Comparison of ENCODE assay signal across 8 cellular contexts in genomic region chr11:30585067-30585891, GRCh38. TPM values are rescaled to one million over a fixed set of nuclear protein-coding genes. Genes with fewer than 3 reads are reported as not detected.
DNase-seq lines count a peak whose midpoint lies in the region; ATAC-seq, FAIRE-seq and TF ChIP-seq lines count a peak whose summit lies in the region.

No MANE protein-coding gene starts in this region.

- peak overlapping the region; percentile 50 to 75 (median 74) for H3K4me3 Mint-ChIP-seq in immature natural killer cell

- H3K36me3 Mint-ChIP-seq in immature natural killer cell = peaks cover 0 to 5% (median 0%) of the 10 kb centered on the region in 3 donors

- TF ChIP-seq POLR2A in breast epithelium (IDR thresholded peaks at IDR 0.05) = no peak

- peaks cover 0 to 10% of the 10 kb centered on the region in 2 donors for H3K27me3 ChIP-seq in breast epithelium
- H3K27me3 ChIP-seq in small intestine (ENCODE audit: control insufficient read depth in 2 of 2, insufficient read depth in 2 of 2, low read length in 2 of 2) = peaks cover 4 to 16% of the 10 kb centered on the region in 2 donors

- FAIRE-seq in small intestine (lab: Jason Lieb, UNC) = no peak

- peaks cover 16 to 26% of the 10 kb centered on the region in 2 donors for H3K4me1 Mint-ChIP-seq in immature natural killer cell

- H3K9me3 ChIP-seq in breast epithelium (no peaks in the 10 kb centered on the region), small intestine (ENCODE audit: control insufficient read depth, low read depth) (no peaks in the 10 kb centered on the region)

- peaks cover 3 to 15% (median 13%) of the 10 kb centered on the region in 3 donors for H3K27me3 Mint-ChIP-seq in immature natural killer cell (ENCODE audit: low read depth in 3 of 3)

- H3K4me1 ChIP-seq in breast epithelium = no peaks in the 10 kb centered on the region
- H3K4me1 ChIP-seq in small intestine (ENCODE audit: control insufficient read depth in 2 of 2, insufficient read depth in 1 of 2, low read depth in 1 of 2, low read length in 1 of 2) = no peaks in the 10 kb centered on the region

- WGBS in small intestine, 3 donors = 1 to 2% (median 1%) methylated on average over 63 to 76 of the region's 76 CpGs

- H3K36me3 ChIP-seq in breast epithelium = no peaks in the 10 kb centered on the region
- H3K36me3 ChIP-seq in small intestine (ENCODE audit: control insufficient read depth in 2 of 2, insufficient read depth in 2 of 2, low read length in 2 of 2) = no peaks in the 10 kb centered on the region

- H3K27ac ChIP-seq in breast epithelium (peak overlapping the region; percentile 88 to 90), small intestine (ENCODE audit: low read depth in 1 of 2, low read length in 1 of 2) (no peak overlapping the region)

- H3K4me3 ChIP-seq in breast epithelium (peak overlapping the region; percentile 54 to 80 (median 76)), small intestine (ENCODE audit: low read depth in 1 of 2, low read length in 2 of 2) (peak overlapping the region; percentile 30 to 48)

- H3K27ac Mint-ChIP-seq in immature natural killer cell = no peak overlapping the region

- H3K9me3 Mint-ChIP-seq in immature natural killer cell = peaks cover 0 to 14% (median 0%) of the 10 kb centered on the region in 6 donors

- no peak for TF ChIP-seq CTCF in breast epithelium (IDR thresholded peaks at IDR 0.05)

- ATAC-seq in GM18498 (IDR thresholded peaks at IDR 0.05; ENCODE audit: unreplicated experiment) (peak; percentile 30), HG03432 (IDR thresholded peaks at IDR 0.05; ENCODE audit: unreplicated experiment) (peak; percentile 41), GM18867 (IDR thresholded peaks at IDR 0.05; ENCODE audit: unreplicated experiment) (no peak), HG03025 (IDR thresholded peaks at IDR 0.05; ENCODE audit: low FRiP score, unreplicated experiment) (no peak)

- DNase-seq in breast epithelium (ENCODE audit: low spot score in 2 of 2) (peak; percentile 32 to 54), immature natural killer cell (peak in 2 of 3 donors; percentile 1 to 8), small intestine (no peak), NCI-H345 (lab: John Stamatoyannopoulos, UW) (no peak)

- intact Hi-C loops in breast epithelium (cut with DNase I; ENCODE audit: low total_unique reads) = no loop called here

RNA-seq across cellular contexts. Expression of gene MPPED2, which starts 0.9 kb away (rescaled TPM):
- 10 to 100 TPM in 1 of 3 donors, 1 to 10 TPM in 2; 8.5 to 22.7 (median 9.8) TPM for total RNA-seq in breast epithelium
- polyA plus RNA-seq in immature natural killer cell (1 to 10 TPM; 1.7 to 2.0 (median 1.8) TPM), small intestine (1 to 10 TPM in 1 of 3 donors, not detected in 2; 1.1 TPM)

Comparison
In these comparisons a context has a peak if more than half of its experiments do, and no peak if none do; other contexts are left out.
1. ATAC-seq: peak in GM18498 (single experiment) and HG03432 (single experiment); none in GM18867 (single experiment) and HG03025 (single experiment).
2. DNase-seq: peak in breast epithelium (2 of 2) and immature natural killer cell (2 of 3); none in small intestine (single experiment) and NCI-H345 (single experiment).
3. H3K27ac ChIP-seq: peak in breast epithelium (2 of 2); none in small intestine (0 of 2).